In genomic region chr6:133609404-133610270, GRCh38 we compare ENCODE assay signal across 12 cellular contexts.
DNase-seq lines count a peak whose midpoint lies in the region; ATAC-seq lines count a peak whose summit lies in the region.
"Had no signal": no experiment of that assay in that cellular context is flagged by ENCODE, and none has a peak within 500 bp of the region (broad histone marks: within the 10 kb centered on the region; RNA-seq: fewer than 3 reads in every experiment).

No MANE protein-coding gene starts in this region.

- DNase-seq in COLO668 (lab: John Stamatoyannopoulos, UW; ENCODE audit: unreplicated experiment) = peak; percentile 4
- peak; percentile 100 for DNase-seq in M059J (ENCODE audit: low read depth)
- DNase-seq in brain pericyte (ENCODE audit: low read depth, low spot score) = peak; percentile 85
- DNase-seq in kidney glomerular epithelial cell (lab: John Stamatoyannopoulos, UW) = peak; percentile 80
- no peak for DNase-seq in activated CD4-positive, alpha-beta T cell treated with anti-CD3 and anti-CD28 coated beads for 4 hours
- no peak for DNase-seq in AML-193 (lab: John Stamatoyannopoulos, UW)
- DNase-seq in HuH-7.5 (ENCODE audit: low spot score) = no peak
- DNase-seq: activated CD4-positive, alpha-beta memory T cell treated with anti-CD3 and anti-CD28 coated beads for 36 hours; COR-L47; NCI-H2081; stimulated activated CD4-positive, alpha-beta T cell treated with anti-CD3 and anti-CD28 coated beads, Interleukin-4, amount 100 ng/mL, for 1 hour had no signal

- no peak for ATAC-seq in HG02588 (IDR thresholded peaks at IDR 0.05; ENCODE audit: unreplicated experiment)

Comparison
In these comparisons a context has a peak if more than half of its experiments do, and no peak if none do; other contexts are left out.
1. DNase-seq: peak in COLO668 (single experiment), M059J (single experiment), brain pericyte (single experiment) and kidney glomerular epithelial cell (single experiment); none in activated CD4-positive, alpha-beta T cell treated with anti-CD3 and anti-CD28 coated beads for 4 hours (0 of 2), AML-193 (0 of 2) and HuH-7.5 (single experiment).